In genomic region chr5:115541586-115541985, GRCh38 we compare ENCODE assay signal across 9 cellular contexts. TPM values are rescaled to one million over a fixed set of nuclear protein-coding genes. Genes with fewer than 3 reads are reported as not detected.
DNase-seq lines count a peak whose midpoint lies in the region; ATAC-seq lines count a peak whose summit lies in the region.
"Had no signal": no experiment of that assay in that cellular context is flagged by ENCODE, and none has a peak within 500 bp of the region (broad histone marks: within the 10 kb centered on the region; RNA-seq: fewer than 3 reads in every experiment).

No MANE protein-coding gene starts in this region.

- peaks cover 64% of the 10 kb centered on the region for H3K36me3 ChIP-seq in iPS-20b (ENCODE audit: insufficient read depth, low read depth, low read length)

- H3K4me1 Mint-ChIP-seq in activated CD4-positive, alpha-beta T cell treated with anti-CD3 and anti-CD28 coated beads, Interleukin-2, amount 10 ng/mL, durations not matched to agents 7 days and 5 days = peaks cover 69% of the 10 kb centered on the region
- H3K4me1 Mint-ChIP-seq in activated T-helper 17 cell treated with anti-CD3 and anti-CD28 coated beads, Interleukin-2, amount 50 U/mL, for 72 hours = peaks cover 40% of the 10 kb centered on the region

- peak overlapping the region; percentile 96 for H3K4me3 ChIP-seq in iPS-20b (ENCODE audit: low read length)

- no peaks in the 10 kb centered on the region for H3K27me3 Mint-ChIP-seq in activated CD4-positive, alpha-beta T cell treated with anti-CD3 and anti-CD28 coated beads, Interleukin-2, amount 10 ng/mL, durations not matched to agents 7 days and 5 days
- H3K27me3 Mint-ChIP-seq in activated T-helper 17 cell treated with anti-CD3 and anti-CD28 coated beads, Interleukin-2, amount 50 U/mL, for 72 hours = no peaks in the 10 kb centered on the region

- peak overlapping the region; percentile 99 for H3K4me3 Mint-ChIP-seq in activated CD4-positive, alpha-beta T cell treated with anti-CD3 and anti-CD28 coated beads, Interleukin-2, amount 10 ng/mL, durations not matched to agents 7 days and 5 days
- H3K4me3 Mint-ChIP-seq in activated T-helper 17 cell treated with anti-CD3 and anti-CD28 coated beads, Interleukin-2, amount 50 U/mL, for 72 hours = peak overlapping the region; percentile 93

- H3K36me3 Mint-ChIP-seq in activated CD4-positive, alpha-beta T cell treated with anti-CD3 and anti-CD28 coated beads, Interleukin-2, amount 10 ng/mL, durations not matched to agents 7 days and 5 days (ENCODE audit: low read depth) = peaks cover 72% of the 10 kb centered on the region
- H3K36me3 Mint-ChIP-seq in activated T-helper 17 cell treated with anti-CD3 and anti-CD28 coated beads, Interleukin-2, amount 50 U/mL, for 72 hours (ENCODE audit: low read depth) = peaks cover 85% of the 10 kb centered on the region

- H3K27ac Mint-ChIP-seq in activated CD4-positive, alpha-beta T cell treated with anti-CD3 and anti-CD28 coated beads, Interleukin-2, amount 10 ng/mL, durations not matched to agents 7 days and 5 days = peak overlapping the region; percentile 13
- H3K27ac Mint-ChIP-seq in activated T-helper 17 cell treated with anti-CD3 and anti-CD28 coated beads, Interleukin-2, amount 50 U/mL, for 72 hours = peak overlapping the region; percentile 97

- H3K4me1 ChIP-seq in iPS-20b (ENCODE audit: insufficient read depth, low read length) = peaks cover 24% of the 10 kb centered on the region

- H3K9ac ChIP-seq in iPS-20b (ENCODE audit: low read depth, low read length) = peak overlapping the region; percentile 97; the same call in 1 of the 2 replicates

- H3K9me3 Mint-ChIP-seq in activated CD4-positive, alpha-beta T cell treated with anti-CD3 and anti-CD28 coated beads, Interleukin-2, amount 10 ng/mL, durations not matched to agents 7 days and 5 days = peaks cover 4% of the 10 kb centered on the region
- H3K9me3 Mint-ChIP-seq in activated T-helper 17 cell treated with anti-CD3 and anti-CD28 coated beads, Interleukin-2, amount 50 U/mL, for 72 hours = no peaks in the 10 kb centered on the region

- POLR2A ChIA-PET in activated CD4-positive, alpha-beta T cell treated with anti-CD3 and anti-CD28 coated beads, Interleukin-2, amount 10 ng/mL, durations not matched to agents 7 days and 5 days (lab: Charles Lee) = no interaction called here

- CTCF ChIA-PET in activated CD4-positive, alpha-beta T cell treated with anti-CD3 and anti-CD28 coated beads, Interleukin-2, amount 10 ng/mL, durations not matched to agents 7 days and 5 days (lab: Charles Lee) = interaction anchor here (0.6 kb wide), 1 partner anchor 16 kb away, joined by 4 read pairs; no protein-coding TSS in a partner anchor

- no peak overlapping the region for H3K27ac ChIP-seq in iPS-20b (ENCODE audit: low read length)

- H3K9me3 ChIP-seq in iPS-20b (ENCODE audit: insufficient read depth, low read depth, low read length) = peaks cover 13% of the 10 kb centered on the region

- no peak for DNase-seq in activated CD4-positive, alpha-beta T cell treated with anti-CD3 and anti-CD28 coated beads, Interleukin-2, amount 10 ng/mL, durations not matched to agents 7 days and 5 days
- DNase-seq in activated CD4-positive, alpha-beta T cell treated with anti-CD3 and anti-CD28 coated beads for 48 hours = no peak
- DNase-seq in superior temporal gyrus (ENCODE audit: extremely low spot score) = peak; percentile 38
- DNase-seq in NCI-H69 (lab: John Stamatoyannopoulos, UW) = no peak
- no peak for DNase-seq in ecto neural progenitor cell (ENCODE audit: low spot score)
- DNase-seq: NCI-H1092 had no signal

- ATAC-seq in activated T-helper 17 cell treated with anti-CD3 and anti-CD28 coated beads, Interleukin-2, amount 50 U/mL, for 72 hours (replicated peaks) = no peak
- no peak for ATAC-seq in GM19035 (IDR thresholded peaks at IDR 0.05; ENCODE audit: unreplicated experiment)

- H3K27me3 ChIP-seq in iPS-20b (ENCODE audit: insufficient read depth, low read length) = no peaks in the 10 kb centered on the region

RNA-seq across cellular contexts. Expression of gene FEM1C, which starts 3.0 kb away (rescaled TPM):
- total RNA-seq in activated CD4-positive, alpha-beta T cell treated with anti-CD3 and anti-CD28 coated beads, Interleukin-2, amount 10 ng/mL, durations not matched to agents 7 days and 5 days = 10 to 100 TPM; 13.9 to 15.5 TPM
- total RNA-seq in activated T-helper 17 cell treated with anti-CD3 and anti-CD28 coated beads, Interleukin-2, amount 50 U/mL, for 72 hours = 10 to 100 TPM; 14.2 to 33.7 TPM
